Comparison of ENCODE assay signal across 8 cellular contexts in genomic region chr5:99060306-99061261, GRCh38.
DNase-seq lines count a peak whose midpoint lies in the region; ATAC-seq and TF ChIP-seq lines count a peak whose summit lies in the region.

No MANE protein-coding gene starts in this region.

- peaks cover 0 to 1% of the 10 kb centered on the region in 2 donors for H3K9me3 ChIP-seq in lung (ENCODE audit: control insufficient read depth in 2 of 2, insufficient read depth in 1 of 2, low read length in 1 of 2)

- H3K27ac ChIP-seq in lung (ENCODE audit: low read depth in 1 of 2, low read length in 1 of 2) = no peak overlapping the region

- WGBS in lung, 2 donors = 26 to 36% methylated on average over 13 of the region's 13 CpGs

- H3K4me1 ChIP-seq in lung (ENCODE audit: control insufficient read depth in 2 of 2, insufficient read depth in 2 of 2, low read length in 2 of 2) = peaks cover 0 to 1% of the 10 kb centered on the region in 2 donors

- peak; percentile 63 to 68 for DNase-seq in AML-193 (lab: John Stamatoyannopoulos, UW)
- peak; percentile 33 for DNase-seq in NCI-H774 (lab: John Stamatoyannopoulos, UW)
- peak; percentile 87 to 91 for DNase-seq in activated CD4-positive, alpha-beta T cell treated with anti-CD3 and anti-CD28 coated beads, Interleukin-2, amount 50 U/mL, for 4 hours
- peak; percentile 74 for DNase-seq in ecto neural progenitor cell (ENCODE audit: low spot score)
- peak; percentile 78 for DNase-seq in lung (ENCODE audit: low spot score)
- DNase-seq in stimulated activated CD8-positive, alpha-beta memory T cell treated with anti-CD3 and anti-CD28 coated beads, Interleukin-12 subunit alpha, Interleukin-12 subunit beta, amount 100 ng/mL, for 4 hours (ENCODE audit: low read depth) = peak; percentile 59

- H3K27me3 ChIP-seq in lung (ENCODE audit: control insufficient read depth, insufficient read depth) = no peaks in the 10 kb centered on the region

- H3K4me3 ChIP-seq in lung = no peak overlapping the region

- ATAC-seq in GM18907 (IDR thresholded peaks at IDR 0.05; ENCODE audit: unreplicated experiment) (peak; percentile 65), HG03342 (IDR thresholded peaks at IDR 0.05; ENCODE audit: unreplicated experiment) (peak; percentile 66), lung (ENCODE audit: insufficient read depth, low FRiP score) (no peak)

- no peaks in the 10 kb centered on the region for H3K36me3 ChIP-seq in lung (ENCODE audit: control insufficient read depth in 2 of 2, insufficient read depth in 2 of 2, low read length in 2 of 2)

- TF ChIP-seq CTCF in lung (IDR thresholded peaks at IDR 0.05; ENCODE audit: control extremely low read depth, extremely low read depth) = peak; percentile 76

Comparison
In these comparisons a context has a peak if more than half of its experiments do, and no peak if none do; other contexts are left out.
1. DNase-seq: peak in every context shown above with its lines; median percentile 89 in activated CD4-positive, alpha-beta T cell treated with anti-CD3 and anti-CD28 coated beads, Interleukin-2, amount 50 U/mL, for 4 hours; 78 in lung; 74 in ecto neural progenitor cell; 66 in AML-193; 59 in stimulated activated CD8-positive, alpha-beta memory T cell treated with anti-CD3 and anti-CD28 coated beads, Interleukin-12 subunit alpha, Interleukin-12 subunit beta, amount 100 ng/mL, for 4 hours; 33 in NCI-H774.